20 cellular contexts compared by ENCODE assay signal in genomic region chr20:18737140-18737539, GRCh38.
DNase-seq lines count a peak whose midpoint lies in the region; ATAC-seq and TF ChIP-seq lines count a peak whose summit lies in the region.
"Had no signal": no experiment of that assay in that cellular context is flagged by ENCODE, and none has a peak within 500 bp of the region (broad histone marks: within the 10 kb centered on the region; RNA-seq: fewer than 3 reads in every experiment).

No MANE protein-coding gene starts in this region.

- peak overlapping the region in 2 of 8 donors; percentile 7 to 26 for H3K4me3 Mint-ChIP-seq in CD4-positive, alpha-beta memory T cell
- H3K4me3 Mint-ChIP-seq in effector memory CD8-positive, alpha-beta T cell: peak overlapping the region in 1 of 2 donors; percentile 70
- H3K4me3 Mint-ChIP-seq in stimulated activated effector memory CD8-positive, alpha-beta T cell treated with anti-CD3 and anti-CD28 coated beads, Interleukin-12 subunit alpha, Interleukin-12 subunit beta, amount 100 ng/mL, for 72 hours: no peak overlapping the region
- H3K4me3 Mint-ChIP-seq in activated T-helper 1 cell treated with anti-CD3 and anti-CD28 coated beads, Interleukin-12 subunit alpha, Interleukin-12 subunit beta, Interleukin-2, Interleukin-4 antibody, amounts not matched to agents 30 ng/mL and 10 ng/mL and 1 ng/mL, durations not matched to agents 14 hours and 24 hours and 36 hours: no peak overlapping the region

- no peaks in the 10 kb centered on the region for H3K9me3 ChIP-seq in CD4-positive, alpha-beta memory T cell (ENCODE audit: control insufficient read depth in 1 of 2, low read length in 2 of 2)
- H3K9me3 ChIP-seq in lower lobe of right lung: no peaks in the 10 kb centered on the region

- H3K36me3 ChIP-seq in CD4-positive, alpha-beta memory T cell (ENCODE audit: insufficient read depth, low read length): no peaks in the 10 kb centered on the region
- no peaks in the 10 kb centered on the region for H3K36me3 ChIP-seq in lower lobe of right lung

- intact Hi-C loops in CD4-positive, alpha-beta memory T cell (cut with micrococcal nuclease): no loop called here
- intact Hi-C loops in activated T-helper 1 cell treated with anti-CD3 and anti-CD28 coated beads, Interleukin-12 subunit alpha, Interleukin-12 subunit beta, Interleukin-2, Interleukin-4 antibody, amounts not matched to agents 30 ng/mL and 10 ng/mL and 1 ng/mL, durations not matched to agents 14 hours and 24 hours and 36 hours (cut with micrococcal nuclease): no loop called here
- intact Hi-C loops in lower lobe of right lung (cut with DNase I): no loop called here

- no peak overlapping the region for H3K27ac ChIP-seq in CD4-positive, alpha-beta memory T cell (ENCODE audit: low read depth, low read length)
- no peak overlapping the region for H3K27ac ChIP-seq in lower lobe of right lung
- H3K27ac ChIP-seq: C4-2B had no signal

- CTCF ChIA-PET in CD4-positive, alpha-beta memory T cell (lab: Charles Lee; ENCODE audit: partially characterized antibody): no interaction called here

- peak; percentile 21 for TF ChIP-seq CTCF in GM12873 (IDR thresholded peaks at IDR 0.05; ENCODE audit: insufficient read depth, low read depth, low read length, missing control alignments)
- no peak for TF ChIP-seq CTCF in lower lobe of right lung (IDR thresholded peaks at IDR 0.05)
- no peak for TF ChIP-seq CTCF in foreskin fibroblast (IDR thresholded peaks at IDR 0.05; ENCODE audit: low read depth, low read length)

- peaks cover 31 to 49% (median 38%) of the 10 kb centered on the region in 4 donors for H3K4me1 Mint-ChIP-seq in CD4-positive, alpha-beta memory T cell
- H3K4me1 Mint-ChIP-seq in effector memory CD8-positive, alpha-beta T cell (ENCODE audit: low read depth in 2 of 2): peaks cover 32 to 36% of the 10 kb centered on the region in 2 donors
- H3K4me1 Mint-ChIP-seq in stimulated activated effector memory CD8-positive, alpha-beta T cell treated with anti-CD3 and anti-CD28 coated beads, Interleukin-12 subunit alpha, Interleukin-12 subunit beta, amount 100 ng/mL, for 72 hours: peaks cover 38% of the 10 kb centered on the region
- H3K4me1 Mint-ChIP-seq in activated T-helper 1 cell treated with anti-CD3 and anti-CD28 coated beads, Interleukin-12 subunit alpha, Interleukin-12 subunit beta, Interleukin-2, Interleukin-4 antibody, amounts not matched to agents 30 ng/mL and 10 ng/mL and 1 ng/mL, durations not matched to agents 14 hours and 24 hours and 36 hours (ENCODE audit: low read depth): no peaks in the 10 kb centered on the region

- no peaks in the 10 kb centered on the region for H3K27me3 Mint-ChIP-seq in CD4-positive, alpha-beta memory T cell
- H3K27me3 Mint-ChIP-seq in effector memory CD8-positive, alpha-beta T cell: no peaks in the 10 kb centered on the region
- H3K27me3 Mint-ChIP-seq in activated T-helper 1 cell treated with anti-CD3 and anti-CD28 coated beads, Interleukin-12 subunit alpha, Interleukin-12 subunit beta, Interleukin-2, Interleukin-4 antibody, amounts not matched to agents 30 ng/mL and 10 ng/mL and 1 ng/mL, durations not matched to agents 14 hours and 24 hours and 36 hours (ENCODE audit: insufficient read depth): no peaks in the 10 kb centered on the region

- DNase-seq in CD4-positive, alpha-beta memory T cell: no peak
- DNase-seq in effector memory CD8-positive, alpha-beta T cell: no peak
- DNase-seq in stimulated activated effector memory CD8-positive, alpha-beta T cell treated with anti-CD3 and anti-CD28 coated beads, Interleukin-12 subunit alpha, Interleukin-12 subunit beta, amount 100 ng/mL, for 72 hours (ENCODE audit: low spot score in 2 of 2): no peak
- no peak for DNase-seq in activated T-helper 1 cell treated with anti-CD3 and anti-CD28 coated beads, Interleukin-12 subunit alpha, Interleukin-12 subunit beta, Interleukin-2, Interleukin-4 antibody, amounts not matched to agents 30 ng/mL and 10 ng/mL and 1 ng/mL, durations not matched to agents 14 hours and 24 hours and 36 hours (ENCODE audit: low spot score)
- DNase-seq in lower lobe of right lung (no peak), foreskin fibroblast (no peak)
- DNase-seq: Calu3; DMS53; KBM-7; MV-4-11; NCI-H1417 treated with DMSO at 0.1 percent for 48 hours; NCI-H2029; NCI-H2171; NCI-H446; NK-92 treated with Interleukin-12 subunit alpha and Interleukin-12 subunit beta, amount 100 ng/mL, for 24 hours; SHP77 had no signal

- H3K4me1 ChIP-seq in CD4-positive, alpha-beta memory T cell (ENCODE audit: insufficient read depth, low read length): peaks cover 24% of the 10 kb centered on the region
- H3K4me1 ChIP-seq in lower lobe of right lung: no peaks in the 10 kb centered on the region

- no peaks in the 10 kb centered on the region for H3K27me3 ChIP-seq in CD4-positive, alpha-beta memory T cell (ENCODE audit: insufficient read depth, low read length)
- H3K27me3 ChIP-seq in lower lobe of right lung (ENCODE audit: low read depth): no peaks in the 10 kb centered on the region

- no peak overlapping the region for H3K4me3 ChIP-seq in CD4-positive, alpha-beta memory T cell (ENCODE audit: low read length in 2 of 2)
- H3K4me3 ChIP-seq in lower lobe of right lung (no peak overlapping the region), foreskin fibroblast (ENCODE audit: low read depth in 1 of 2, low read length in 2 of 2) (no peak overlapping the region)
- H3K4me3 ChIP-seq: GM12878 had no signal

- POLR2A ChIA-PET in CD4-positive, alpha-beta memory T cell (lab: Charles Lee; ENCODE audit: partially characterized antibody): no interaction called here

- peaks cover 5 to 18% of the 10 kb centered on the region in 2 donors for H3K36me3 Mint-ChIP-seq in CD4-positive, alpha-beta memory T cell
- H3K36me3 Mint-ChIP-seq in effector memory CD8-positive, alpha-beta T cell (ENCODE audit: insufficient read depth): peaks cover 3% of the 10 kb centered on the region
- no peaks in the 10 kb centered on the region for H3K36me3 Mint-ChIP-seq in stimulated activated effector memory CD8-positive, alpha-beta T cell treated with anti-CD3 and anti-CD28 coated beads, Interleukin-12 subunit alpha, Interleukin-12 subunit beta, amount 100 ng/mL, for 72 hours
- H3K36me3 Mint-ChIP-seq in activated T-helper 1 cell treated with anti-CD3 and anti-CD28 coated beads, Interleukin-12 subunit alpha, Interleukin-12 subunit beta, Interleukin-2, Interleukin-4 antibody, amounts not matched to agents 30 ng/mL and 10 ng/mL and 1 ng/mL, durations not matched to agents 14 hours and 24 hours and 36 hours (ENCODE audit: low read depth): no peaks in the 10 kb centered on the region

- H3K9me3 Mint-ChIP-seq in CD4-positive, alpha-beta memory T cell: no peaks in the 10 kb centered on the region
- no peaks in the 10 kb centered on the region for H3K9me3 Mint-ChIP-seq in effector memory CD8-positive, alpha-beta T cell
- no peaks in the 10 kb centered on the region for H3K9me3 Mint-ChIP-seq in stimulated activated effector memory CD8-positive, alpha-beta T cell treated with anti-CD3 and anti-CD28 coated beads, Interleukin-12 subunit alpha, Interleukin-12 subunit beta, amount 100 ng/mL, for 72 hours
- no peaks in the 10 kb centered on the region for H3K9me3 Mint-ChIP-seq in activated T-helper 1 cell treated with anti-CD3 and anti-CD28 coated beads, Interleukin-12 subunit alpha, Interleukin-12 subunit beta, Interleukin-2, Interleukin-4 antibody, amounts not matched to agents 30 ng/mL and 10 ng/mL and 1 ng/mL, durations not matched to agents 14 hours and 24 hours and 36 hours

- H3K27ac Mint-ChIP-seq in CD4-positive, alpha-beta memory T cell: peak overlapping the region; percentile 23 to 93 (median 59)
- H3K27ac Mint-ChIP-seq in effector memory CD8-positive, alpha-beta T cell: peak overlapping the region; percentile 92 to 95
- H3K27ac Mint-ChIP-seq in stimulated activated effector memory CD8-positive, alpha-beta T cell treated with anti-CD3 and anti-CD28 coated beads, Interleukin-12 subunit alpha, Interleukin-12 subunit beta, amount 100 ng/mL, for 72 hours: peak overlapping the region; percentile 86
- H3K27ac Mint-ChIP-seq in activated T-helper 1 cell treated with anti-CD3 and anti-CD28 coated beads, Interleukin-12 subunit alpha, Interleukin-12 subunit beta, Interleukin-2, Interleukin-4 antibody, amounts not matched to agents 30 ng/mL and 10 ng/mL and 1 ng/mL, durations not matched to agents 14 hours and 24 hours and 36 hours: no peak overlapping the region

- no peak for ATAC-seq in effector memory CD8-positive, alpha-beta T cell (replicated peaks)
- no peak for ATAC-seq in stimulated activated effector memory CD8-positive, alpha-beta T cell treated with anti-CD3 and anti-CD28 coated beads, Interleukin-12 subunit alpha, Interleukin-12 subunit beta, amount 100 ng/mL, for 72 hours
- ATAC-seq in lower lobe of right lung: no peak
- ATAC-seq: GM12878, HCT116 had no signal
